ENCODE assay signal across 6 cellular contexts in genomic region chr16:29824589-29825144, GRCh38. TPM values are rescaled to one million over a fixed set of nuclear protein-coding genes. Genes with fewer than 3 reads are reported as not detected.
DNase-seq lines count a peak whose midpoint lies in the region; ATAC-seq, FAIRE-seq and TF ChIP-seq lines count a peak whose summit lies in the region.

No MANE protein-coding gene starts in this region.

- H3K36me3 ChIP-seq in SJCRH30 (no peaks in the 10 kb centered on the region), right atrium auricular region (no peaks in the 10 kb centered on the region)

- FAIRE-seq in A549 (lab: Jason Lieb, UNC), result no peak

- WGBS in A549 (ENCODE audit: missing lambda C conversion rate), result 1% methylated on average over 7 of the region's 7 CpGs

- TF ChIP-seq POLR2A in A549 (IDR thresholded peaks at IDR 0.05; ENCODE audit: low read length), result no peak

- peak; percentile 30 to 46; a peak in 3 of 6 replicates for ATAC-seq in A549
- no peak for ATAC-seq in HG02759 (IDR thresholded peaks at IDR 0.05; ENCODE audit: unreplicated experiment)
- no peak for ATAC-seq in GM19035 (IDR thresholded peaks at IDR 0.05; ENCODE audit: unreplicated experiment)

- H3K4me1 ChIP-seq in A549 (peaks cover 88% of the 10 kb centered on the region), SJCRH30 (peaks cover 27% of the 10 kb centered on the region), right atrium auricular region (peaks cover 0 to 62% of the 10 kb centered on the region in 2 donors)

- POLR2A ChIA-PET in A549 (lab: Yijun Ruan, JAX), result interaction anchor here (0.6 to 1.1 kb wide), 5 partner anchors 9 to 900 kb away, joined by 3 to 5 read pairs (median 4); partner anchors contain the start of genes KIF22 and PAGR1

- H3K27me3 ChIP-seq in SJCRH30, result no peaks in the 10 kb centered on the region
- no peaks in the 10 kb centered on the region for H3K27me3 ChIP-seq in right atrium auricular region

- no peak; a peak in 1 of 5 replicates for TF ChIP-seq RAD21 in A549 (conservative IDR thresholded peaks at IDR 0.05 in 1 of 2, IDR thresholded peaks at IDR 0.05 in 1 of 2)

- CTCF ChIA-PET in A549 (lab: Yijun Ruan, JAX), result interaction anchor here (1.1 to 24.4 kb wide), 5 partner anchors 8 to 196 kb away, joined by 3 to 568 read pairs (median 3); partner anchors contain the start of gene PAGR1

- peak; percentile 67 to 68 for DNase-seq in A549 (ENCODE audit: low read depth in 1 of 2, low spot score in 1 of 2)
- DNase-seq in SJCRH30, result no peak
- no peak for DNase-seq in right atrium auricular region (ENCODE audit: low spot score)
- no peak for DNase-seq in DMS153 (lab: John Stamatoyannopoulos, UW)

- H3K4me3 ChIP-seq in A549 (peak overlapping the region; percentile 17), SJCRH30 (no peak overlapping the region), right atrium auricular region (no peak overlapping the region)

- H3K4me2 ChIP-seq in A549, result peak overlapping the region; percentile 87

- peak overlapping the region; percentile 92 to 93 for H3K27ac ChIP-seq in A549
- peak overlapping the region; percentile 57; the same call in 1 of the 2 replicates for H3K27ac ChIP-seq in SJCRH30
- H3K27ac ChIP-seq in right atrium auricular region, result peak overlapping the region; percentile 81 to 82

- TF ChIP-seq CTCF in A549 (IDR thresholded peaks at IDR 0.05) (no peak), right atrium auricular region (IDR thresholded peaks at IDR 0.05) (no peak)

- TF ChIP-seq EP300 in A549 (IDR thresholded peaks at IDR 0.05), result no peak

- H3K9me3 ChIP-seq in A549 (no peaks in the 10 kb centered on the region), SJCRH30 (replicated peaks) (no peaks in the 10 kb centered on the region), right atrium auricular region (no peaks in the 10 kb centered on the region)

TF ChIP-seq in A549, 52 proteins besides CTCF, POLR2A, EP300 and RAD21:
- peak; percentile 8; the same call in 1 of the 3 replicates for TF ChIP-seq SMC3 (IDR thresholded peaks at IDR 0.05)
- no peak for TF ChIP-seq TP53 (CRISPR knock-in tag; IDR thresholded peaks at IDR 0.05)
- no peak for TF ChIP-seq MAX (IDR thresholded peaks at IDR 0.05)
- TF ChIP-seq PBX3 (IDR thresholded peaks at IDR 0.05), result no peak
- 0 out of 2 replicates have a peak, but pooled peaks have one; percentile 45 for TF ChIP-seq FOSL2 (IDR thresholded peaks at IDR 0.05)
- peak; percentile 70 for TF ChIP-seq FOSL2 (CRISPR knock-in tag; IDR thresholded peaks at IDR 0.05)

RNA-seq across cellular contexts. Expression of gene MVP, which starts 4.4 kb away (rescaled TPM):
- polyA plus RNA-seq in A549 (2011; rRNA removed) (73.3 and 87.7 TPM in 2 replicates), A549 (2017; fragmentation: RNase III; extraction: RNeasy Plus Mini Kit Qiagen cat#74134 plus additional on column Dnase treatment) (86.2 to 109 TPM (median 106 TPM) in 3 replicates)
- 50.3 and 58.7 TPM in 2 replicates for polyA plus RNA-seq in A549 (2012; cell fraction: cytosol; rRNA removed)
- polyA plus RNA-seq in A549 (2012; cell fraction: nucleus; rRNA removed), result 188 and 201 TPM in 2 replicates
- polyA minus RNA-seq in A549 (2011; rRNA and poly(A)+ RNA removed), result 325 and 351 TPM in 2 replicates
- total RNA-seq in SJCRH30 (2014; rRNA removed; shearing (Covaris generic)), result 0.61 and 0.63 TPM in 2 replicates
- total RNA-seq in right atrium auricular region, result 10 to 100 TPM; 44.4 to 77.9 TPM

RNA-seq across cellular contexts. Expression of gene PAGR1, which starts 8.7 kb away (rescaled TPM):
- 18.9 and 26.7 TPM in 2 replicates for polyA plus RNA-seq in A549 (2011; rRNA removed)
- polyA plus RNA-seq in A549 (2012; cell fraction: cytosol; rRNA removed), result 43.8 and 50.3 TPM in 2 replicates
- polyA plus RNA-seq in A549 (2012; cell fraction: nucleus; rRNA removed), result 25.9 and 29.0 TPM in 2 replicates
- 41.0 to 44.5 TPM (median 43.1 TPM) in 3 replicates for polyA plus RNA-seq in A549 (2017; fragmentation: RNase III; extraction: RNeasy Plus Mini Kit Qiagen cat#74134 plus additional on column Dnase treatment)
- 4.3 and 5.9 TPM in 2 replicates for polyA minus RNA-seq in A549 (2011; rRNA and poly(A)+ RNA removed)
- 25.1 and 28.2 TPM in 2 replicates for total RNA-seq in SJCRH30 (2014; rRNA removed; shearing (Covaris generic))
- 10 to 100 TPM; 23.5 to 27.3 TPM for total RNA-seq in right atrium auricular region

RNA-seq across cellular contexts. Expression of gene PRRT2, which starts 12.7 kb away (rescaled TPM):
- 0.25 and 0.34 TPM in 2 replicates for polyA plus RNA-seq in A549 (2011; rRNA removed)
- polyA plus RNA-seq in A549 (2012; cell fraction: cytosol; rRNA removed), result 0.54 and 0.62 TPM in 2 replicates
- polyA plus RNA-seq in A549 (2012; cell fraction: nucleus; rRNA removed), result 5.0 and 5.1 TPM in 2 replicates
- 0.34 to 0.55 TPM (median 0.44 TPM) in 3 replicates for polyA plus RNA-seq in A549 (2017; fragmentation: RNase III; extraction: RNeasy Plus Mini Kit Qiagen cat#74134 plus additional on column Dnase treatment)
- 0.29 and 0.34 TPM in 2 replicates for polyA minus RNA-seq in A549 (2011; rRNA and poly(A)+ RNA removed)
- total RNA-seq in SJCRH30 (2014; rRNA removed; shearing (Covaris generic)), result 0.81 and 1.5 TPM in 2 replicates
- total RNA-seq in right atrium auricular region, result under 1 TPM; 0.51 to 0.52 TPM

RNA-seq across cellular contexts. Expression of gene MAZ, which starts 18.3 kb away (rescaled TPM):
- polyA plus RNA-seq in A549 (2011; rRNA removed), result 79.6 and 99.7 TPM in 2 replicates
- polyA plus RNA-seq in A549 (2012; cell fraction: cytosol; rRNA removed), result 192 and 249 TPM in 2 replicates
- polyA plus RNA-seq in A549 (2012; cell fraction: nucleus; rRNA removed), result 213 and 345 TPM in 2 replicates
- 216 to 231 TPM (median 221 TPM) in 3 replicates for polyA plus RNA-seq in A549 (2017; fragmentation: RNase III; extraction: RNeasy Plus Mini Kit Qiagen cat#74134 plus additional on column Dnase treatment)
- polyA minus RNA-seq in A549 (2011; rRNA and poly(A)+ RNA removed), result 200 and 239 TPM in 2 replicates
- total RNA-seq in SJCRH30 (2014; rRNA removed; shearing (Covaris generic)), result 186 and 221 TPM in 2 replicates
- total RNA-seq in right atrium auricular region, result 10 to 100 TPM; 33.0 to 86.6 TPM

RNA-seq across cellular contexts. Expression of gene KIF22, which starts 34.1 kb away (rescaled TPM):
- polyA plus RNA-seq in A549 (2011; rRNA removed) (64.3 and 85.9 TPM in 2 replicates), A549 (2017; fragmentation: RNase III; extraction: RNeasy Plus Mini Kit Qiagen cat#74134 plus additional on column Dnase treatment) (70.0 to 73.7 TPM (median 72.6 TPM) in 3 replicates)
- polyA plus RNA-seq in A549 (2012; cell fraction: cytosol; rRNA removed), result 131 and 139 TPM in 2 replicates
- 316 and 319 TPM in 2 replicates for polyA plus RNA-seq in A549 (2012; cell fraction: nucleus; rRNA removed)
- polyA minus RNA-seq in A549 (2011; rRNA and poly(A)+ RNA removed), result 147 and 158 TPM in 2 replicates
- 115 and 122 TPM in 2 replicates for total RNA-seq in SJCRH30 (2014; rRNA removed; shearing (Covaris generic))
- 10 to 100 TPM; 10.1 to 17.1 TPM for total RNA-seq in right atrium auricular region

Comparison
In these comparisons a context has a peak if more than half of its experiments do, and no peak if none do; other contexts are left out.
1. ATAC-seq: peak in A549 (2 of 2); none in HG02759 (single experiment) and GM19035 (single experiment).
2. DNase-seq: peak in A549 (2 of 2); none in SJCRH30 (0 of 2), right atrium auricular region (single experiment) and DMS153 (single experiment).
3. RNA of gene MVP, which starts 4.4 kb away (total RNA-seq): 44.4 to 77.9 TPM in right atrium auricular region; 0.61 to 0.63 TPM in SJCRH30; every median in the first group is over 10 times any median in the second.
4. Peak in every context shown above with its lines, with median percentiles within 50 percentile points of each other: H3K27ac ChIP-seq.